In the genomic region with DNA sequence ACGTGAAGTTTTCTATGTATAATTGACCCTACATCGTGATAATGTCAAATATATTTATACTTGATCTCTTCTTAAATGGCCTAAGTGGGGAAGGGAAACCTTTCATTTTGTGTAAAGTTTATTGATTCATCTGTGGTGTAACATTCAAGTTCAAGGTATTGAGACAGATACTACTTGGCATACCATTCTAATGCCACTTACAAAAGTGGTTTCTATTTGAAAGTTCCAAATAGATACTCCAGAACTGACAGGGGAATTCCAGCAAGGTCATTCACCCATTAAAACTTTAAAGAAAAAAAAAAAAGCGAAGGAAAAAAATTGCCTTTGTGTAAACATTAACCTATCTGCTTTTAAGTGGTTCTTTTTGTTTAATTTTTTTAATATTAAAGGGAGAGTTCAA, we compare ENCODE assay signal across 12 cellular contexts. TPM values are rescaled to one million over a fixed set of nuclear protein-coding genes. Genes with fewer than 3 reads are reported as not detected.
DNase-seq lines count a peak whose midpoint lies in the region; ATAC-seq and TF ChIP-seq lines count a peak whose summit lies in the region.
"Had no signal": no experiment of that assay in that cellular context is flagged by ENCODE, and none has a peak within 500 bp of the region (broad histone marks: within the 10 kb centered on the region; RNA-seq: fewer than 3 reads in every experiment).

No MANE protein-coding gene starts in this region.

- no peaks in the 10 kb centered on the region for H3K36me3 ChIP-seq in brain microvascular endothelial cell (replicated peaks)
- H3K36me3 ChIP-seq in stomach, result no peaks in the 10 kb centered on the region

- H3K27me3 Mint-ChIP-seq in activated naive CD4-positive, alpha-beta T cell treated with anti-CD3 and anti-CD28 coated beads, Interleukin-2, amount 10 ng/mL, durations not matched to agents 7 days and 5 days, result peaks cover 8% of the 10 kb centered on the region

- H3K27ac Mint-ChIP-seq in activated naive CD4-positive, alpha-beta T cell treated with anti-CD3 and anti-CD28 coated beads, Interleukin-2, amount 10 ng/mL, durations not matched to agents 7 days and 5 days, result no peak overlapping the region

- no peak overlapping the region for H3K4me3 Mint-ChIP-seq in activated naive CD4-positive, alpha-beta T cell treated with anti-CD3 and anti-CD28 coated beads, Interleukin-2, amount 10 ng/mL, durations not matched to agents 7 days and 5 days

- 17 to 27% (median 23%) methylated on average over 3 of the region's 3 CpGs for WGBS in stomach, 5 donors

- in situ Hi-C loops in brain microvascular endothelial cell (cut with HindIII; ENCODE audit: low pct_ligation_motif_present, low sequenced_read_pairs), result no loop called here

- CTCF ChIA-PET in activated naive CD4-positive, alpha-beta T cell treated with anti-CD3 and anti-CD28 coated beads, Interleukin-2, amount 10 ng/mL, durations not matched to agents 7 days and 5 days (lab: Charles Lee), result no interaction called here

- H3K4me1 ChIP-seq in stomach, result peaks cover 0 to 27% (median 11%) of the 10 kb centered on the region in 4 donors

- H3K9me3 Mint-ChIP-seq in activated naive CD4-positive, alpha-beta T cell treated with anti-CD3 and anti-CD28 coated beads, Interleukin-2, amount 10 ng/mL, durations not matched to agents 7 days and 5 days, result no peaks in the 10 kb centered on the region

- peak overlapping the region; percentile 86 for H3K27ac ChIP-seq in brain microvascular endothelial cell
- H3K27ac ChIP-seq in stomach, result peak overlapping the region in 4 of 5 donors; percentile 22 to 72 (median 58)

- DNase-seq in HT-29 (ENCODE audit: low spot score) (peak; percentile 2), brain microvascular endothelial cell (no peak), kidney glomerular epithelial cell (lab: John Stamatoyannopoulos, UW) (peak; percentile 84), stomach (no peak), NCI-H187 (lab: John Stamatoyannopoulos, UW) (no peak), SK-N-DZ (ENCODE audit: low spot score) (no peak)
- no peak for DNase-seq in activated naive CD4-positive, alpha-beta T cell treated with anti-CD3 and anti-CD28 coated beads, Interleukin-2, amount 10 ng/mL, durations not matched to agents 7 days and 5 days
- DNase-seq: activated CD8-positive, alpha-beta memory T cell treated with anti-CD3 and anti-CD28 coated beads, Interleukin-2, amount 50 U/mL, for 4 hours; amniotic stem cell; COR-L47; HCEC 1CT had no signal

- no peak for TF ChIP-seq POLR2A in stomach (IDR thresholded peaks at IDR 0.05)

- no peak overlapping the region for H3K4me3 ChIP-seq in brain microvascular endothelial cell (ENCODE audit: low read depth, low read length)
- H3K4me3 ChIP-seq in stomach, result no peak overlapping the region

- intact Hi-C loops in stomach (cut with DNase I; ENCODE audit: low total_unique reads), result no loop called here

- H3K4me1 Mint-ChIP-seq in activated naive CD4-positive, alpha-beta T cell treated with anti-CD3 and anti-CD28 coated beads, Interleukin-2, amount 10 ng/mL, durations not matched to agents 7 days and 5 days, result peaks cover 3% of the 10 kb centered on the region

- TF ChIP-seq CTCF in brain microvascular endothelial cell (IDR thresholded peaks at IDR 0.05; ENCODE audit: low read depth, low read length, missing control alignments) (no peak), stomach (IDR thresholded peaks at IDR 0.05) (no peak)

- ATAC-seq in HG03196 (IDR thresholded peaks at IDR 0.05; ENCODE audit: unreplicated experiment), result no peak

- H3K9me3 ChIP-seq in stomach, result no peaks in the 10 kb centered on the region

- no peaks in the 10 kb centered on the region for H3K36me3 Mint-ChIP-seq in activated naive CD4-positive, alpha-beta T cell treated with anti-CD3 and anti-CD28 coated beads, Interleukin-2, amount 10 ng/mL, durations not matched to agents 7 days and 5 days

- no peak for TF ChIP-seq EP300 in stomach (IDR thresholded peaks at IDR 0.05)

- H3K27me3 ChIP-seq in brain microvascular endothelial cell (replicated peaks) (no peaks in the 10 kb centered on the region), stomach (no peaks in the 10 kb centered on the region)

RNA-seq across cellular contexts. Expression of gene MAP3K13, which starts 45.3 kb away (rescaled TPM):
- 6.6 and 9.6 TPM in 2 replicates for total RNA-seq in HT-29 (2014; rRNA removed; shearing (Covaris generic))
- total RNA-seq in stomach, result 100 to 1,000 TPM in 1 of 5 donors, 10 to 100 TPM in 4; 11.7 to 315 (median 28.7) TPM
- 10 to 100 TPM; 22.8 to 43.5 (median 33.3) TPM for polyA plus RNA-seq in stomach
- polyA plus RNA-seq in SK-N-DZ (2014; cell fraction: cytosol; rRNA removed), result 34.4 and 39.0 TPM in 2 replicates
- polyA plus RNA-seq in SK-N-DZ (2014; cell fraction: nucleus; rRNA removed), result 6.9 and 10.4 TPM in 2 replicates

Comparison
In these comparisons a context has a peak if more than half of its experiments do, and no peak if none do; other contexts are left out.
1. DNase-seq: peak in HT-29 (single experiment) and kidney glomerular epithelial cell (single experiment); none in brain microvascular endothelial cell (single experiment), stomach (single experiment), NCI-H187 (0 of 2), SK-N-DZ (single experiment) and activated naive CD4-positive, alpha-beta T cell treated with anti-CD3 and anti-CD28 coated beads, Interleukin-2, amount 10 ng/mL, durations not matched to agents 7 days and 5 days (single experiment).